Comparison of ENCODE assay signal across 8 cellular contexts in the genomic region with DNA sequence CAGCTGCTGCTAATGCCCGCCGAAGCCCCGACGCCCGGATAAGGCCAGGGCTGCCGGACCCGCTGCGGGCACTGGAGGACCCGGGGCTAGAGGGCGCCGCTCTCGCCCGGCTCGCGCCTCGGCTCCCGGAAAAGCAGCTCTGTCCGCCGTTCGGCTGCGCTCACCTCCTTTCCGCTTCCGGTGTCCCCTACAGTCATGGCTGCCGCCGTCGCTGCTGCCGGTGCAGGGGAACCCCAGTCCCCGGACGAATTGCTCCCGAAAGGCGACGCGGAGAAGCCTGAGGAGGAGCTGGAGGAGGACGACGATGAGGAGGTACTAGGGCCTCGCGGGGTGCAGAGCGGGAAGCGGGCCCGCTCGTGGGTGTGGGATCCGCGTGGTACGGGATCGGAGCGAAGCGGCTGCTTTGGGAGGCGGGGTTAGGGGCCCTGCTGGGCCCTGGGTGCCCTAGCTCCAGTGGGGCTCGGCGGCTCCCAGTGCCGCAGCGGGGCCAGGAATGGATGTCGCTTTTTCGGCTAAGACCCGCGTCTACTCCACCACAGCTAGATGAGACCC. TPM values are rescaled to one million over a fixed set of nuclear protein-coding genes. Genes with fewer than 3 reads are reported as not detected.
DNase-seq lines count a peak whose midpoint lies in the region; ATAC-seq and TF ChIP-seq lines count a peak whose summit lies in the region.

TOMM22 (plus strand) TSS at position 174 of the 552 bp plus-strand sequence; CDS start at position 196, 22 bp downstream.

- DNase-seq in DMS153 (lab: John Stamatoyannopoulos, UW): peak; percentile 73
- peak; percentile 79 to 91 for DNase-seq in PC-9
- DNase-seq in activated T-cell treated with anti-CD3 and anti-CD28 coated beads, Interleukin-2, amount 50 U/mL, for 1 hour: peak; percentile 84
- peak; percentile 62 to 80 for DNase-seq in stimulated activated CD8-positive, alpha-beta memory T cell treated with anti-CD3 and anti-CD28 coated beads, Interleukin-7, amount 100 ng/mL, for 4 hours (ENCODE audit: low read depth in 2 of 2)

- H3K4me1 ChIP-seq in PC-9 (replicated peaks; ENCODE audit: insufficient read depth) (peaks cover 4% of the 10 kb centered on the region; the same call in 1 of the 2 replicates), esophagus (ENCODE audit: control insufficient read depth in 2 of 2, insufficient read depth in 2 of 2, low read length in 1 of 2) (peaks cover 0 to 4% of the 10 kb centered on the region in 2 donors), muscle layer of colon (ENCODE audit: insufficient read depth, low read length) (peaks cover 11% of the 10 kb centered on the region)

- H3K36me3 Mint-ChIP-seq in IgD-negative memory B cell: no peaks in the 10 kb centered on the region

- BruUV-seq in PC-9 (replicated peaks; lab: Mats Ljungman, UMichigan): no TSS peak

- CTCF ChIA-PET in PC-9 (lab: Charles Lee): interaction anchor here (0.5 to 2.2 kb wide), 10 partner anchors 12 to 630 kb away, joined by 3 to 16 read pairs (median 3); partner anchors contain the start of gene GTPBP1

- H3K27me3 Mint-ChIP-seq in IgD-negative memory B cell: no peaks in the 10 kb centered on the region

- H3K4me1 Mint-ChIP-seq in IgD-negative memory B cell: peaks cover 8 to 19% (median 11%) of the 10 kb centered on the region in 3 donors

- POLR2A ChIA-PET in PC-9 (lab: Charles Lee; ENCODE audit: unreplicated experiment): interaction anchor here (0.5 to 1.3 kb wide), 7 partner anchors 15 to 602 kb away, joined by 3 to 8 read pairs (median 3); no protein-coding TSS in a partner anchor

- H3K27me3 ChIP-seq in PC-9 (ENCODE audit: insufficient read depth, low read depth) (no peaks in the 10 kb centered on the region), esophagus (ENCODE audit: control insufficient read depth in 1 of 2, insufficient read depth in 2 of 2, low read length in 2 of 2) (no peaks in the 10 kb centered on the region), muscle layer of colon (ENCODE audit: control insufficient read depth in 1 of 2, insufficient read depth in 2 of 2, low read length in 2 of 2) (no peaks in the 10 kb centered on the region)

- peaks cover 38% of the 10 kb centered on the region for H3F3A ChIP-seq in PC-9 (ENCODE audit: insufficient read depth, low read depth)

- intact Hi-C loops in PC-9 (cut with micrococcal nuclease; ENCODE audit: unreplicated experiment): loop anchor here (1.0 kb wide), 1 partner anchor 630 kb away; no protein-coding TSS in a partner anchor

- peak within 1 kb of the TSS; percentile 40 for H3K27ac ChIP-seq in PC-9
- peak within 1 kb of the TSS; percentile 54 to 58 for H3K27ac ChIP-seq in esophagus (ENCODE audit: low read depth in 2 of 2, low read length in 1 of 2)
- peak within 1 kb of the TSS; percentile 84 for H3K27ac ChIP-seq in muscle layer of colon (ENCODE audit: low read depth, low read length)

- H2AFZ ChIP-seq in PC-9: peak within 1 kb of the TSS; percentile 83

- H3K4me3 ChIP-seq in PC-9 (peak within 1 kb of the TSS; percentile 88), esophagus (ENCODE audit: low read depth in 1 of 2, low read length in 2 of 2) (peak within 1 kb of the TSS; percentile 70 to 84), muscle layer of colon (ENCODE audit: low read depth in 1 of 2, low read length in 2 of 2) (peak within 1 kb of the TSS; percentile 76 to 95)

- H4K20me1 ChIP-seq in PC-9 (ENCODE audit: insufficient read depth): no peaks in the 10 kb centered on the region

- H3K9me3 ChIP-seq in PC-9 (ENCODE audit: insufficient read depth, low read depth) (no peaks in the 10 kb centered on the region), esophagus (ENCODE audit: control insufficient read depth in 2 of 2, insufficient read depth in 1 of 2, low read depth in 1 of 2, low read length in 1 of 2) (no peaks in the 10 kb centered on the region), muscle layer of colon (ENCODE audit: low read length) (no peaks in the 10 kb centered on the region)

- H3K9me2 ChIP-seq in PC-9 (ENCODE audit: insufficient read depth): no peaks in the 10 kb centered on the region

- peaks cover 22% of the 10 kb centered on the region for H3K79me2 ChIP-seq in PC-9 (ENCODE audit: low read depth)

- H3K9ac ChIP-seq in muscle layer of colon (ENCODE audit: low read length): peak within 1 kb of the TSS; percentile 75

- H3K27ac Mint-ChIP-seq in IgD-negative memory B cell: peak within 1 kb of the TSS; percentile 83 to 97 (median 93)

- H3K36me3 ChIP-seq in PC-9 (ENCODE audit: low read depth): peaks cover 15% of the 10 kb centered on the region
- H3K36me3 ChIP-seq in esophagus (ENCODE audit: control insufficient read depth in 2 of 2, insufficient read depth in 2 of 2, low read length in 1 of 2): peaks cover 10 to 16% of the 10 kb centered on the region in 2 donors
- peaks cover 36% of the 10 kb centered on the region for H3K36me3 ChIP-seq in muscle layer of colon (ENCODE audit: insufficient read depth, low read length)

- H3K4me2 ChIP-seq in PC-9: peak within 1 kb of the TSS; percentile 84

- H3K9me3 Mint-ChIP-seq in IgD-negative memory B cell: no peaks in the 10 kb centered on the region

- WGBS in esophagus, 2 donors: 0% methylated on average over 56 of the region's 56 CpGs

- peak within 1 kb of the TSS; percentile 87 to 100 (median 100) for H3K4me3 Mint-ChIP-seq in IgD-negative memory B cell

- peak; percentile 76 for ATAC-seq in GM21526 (IDR thresholded peaks at IDR 0.05; ENCODE audit: low FRiP score, unreplicated experiment)

- peak; percentile 61; the same call in 1 of the 2 replicates for TF ChIP-seq CTCF in PC-9 (conservative IDR thresholded peaks at IDR 0.05)

RNA-seq across cellular contexts. Expression of gene TOMM22, which starts in this region (rescaled TPM):
- 67.0 TPM for polyA plus RNA-seq in IgD-negative memory B cell
- total RNA-seq in PC-9 (2021): 106 and 120 TPM in 2 replicates
- 10 to 100 TPM; 14.4 to 41.1 TPM for polyA plus RNA-seq in esophagus

Comparison
In these comparisons a context has a peak if more than half of its experiments do, and no peak if none do; other contexts are left out.
1. Peak in every context shown above with its lines: DNase-seq, ATAC-seq, H3K4me3 ChIP-seq and H3K27ac ChIP-seq.